ENCODE assay signal across 1 cellular context in the genomic region with DNA sequence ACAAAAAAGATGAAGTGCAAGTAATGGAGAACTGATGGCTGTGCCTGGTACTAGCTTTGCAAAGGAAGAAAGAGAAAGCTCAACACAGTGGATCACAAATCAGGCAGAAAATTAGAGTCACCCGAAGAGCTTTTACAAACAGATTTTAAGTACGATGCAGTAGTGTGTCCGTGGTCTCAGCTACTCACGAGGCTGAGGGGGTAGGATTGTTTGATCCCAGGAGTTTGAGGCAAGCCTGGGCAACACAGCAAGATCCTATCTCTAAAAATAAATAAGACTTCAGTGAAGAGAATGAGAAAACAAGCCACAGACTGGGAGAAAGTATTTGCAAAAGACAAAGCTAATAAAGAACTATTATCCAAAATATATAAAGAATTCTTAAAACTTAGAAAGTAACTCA.
TF ChIP-seq lines count a peak whose summit lies in the region.

No MANE protein-coding gene starts in this region.

TF ChIP-seq in HepG2, 621 proteins besides CTCF, POLR2A, EP300 and RAD21 (continued from another document):
- TF ChIP-seq MTA3 (CRISPR knock-in tag; IDR thresholded peaks at IDR 0.05) = no peak
- no peak for TF ChIP-seq EED (CRISPR knock-in tag; IDR thresholded peaks at IDR 0.05)
- TF ChIP-seq TRIM24 (CRISPR knock-in tag; IDR thresholded peaks at IDR 0.05) = no peak
